In the genomic region with DNA sequence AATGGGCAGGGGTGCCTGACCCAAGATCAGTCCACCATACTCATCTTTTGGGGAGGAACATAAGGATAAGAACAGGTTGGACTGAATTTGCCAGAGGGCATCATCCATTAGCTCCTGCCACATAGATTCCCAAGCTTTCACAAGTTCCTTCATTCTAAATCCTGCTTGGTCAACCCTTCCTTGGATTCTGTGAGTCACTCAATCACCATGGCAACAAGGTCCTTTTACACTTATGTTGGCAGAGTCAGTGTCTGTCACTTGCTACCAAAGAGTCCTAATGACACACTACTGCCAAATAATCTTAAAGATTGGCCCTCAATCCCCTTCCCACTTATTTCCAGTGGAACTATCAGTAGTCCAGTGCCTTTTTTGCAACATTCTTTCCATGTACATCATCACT, we compare ENCODE assay signal across 12 cellular contexts. TPM values are rescaled to one million over a fixed set of nuclear protein-coding genes. Genes with fewer than 3 reads are reported as not detected.
DNase-seq lines count a peak whose midpoint lies in the region; TF ChIP-seq lines count a peak whose summit lies in the region.
"Had no signal": no experiment of that assay in that cellular context is flagged by ENCODE, and none has a peak within 500 bp of the region (broad histone marks: within the 10 kb centered on the region; RNA-seq: fewer than 3 reads in every experiment).

No MANE protein-coding gene starts in this region.

- no peaks in the 10 kb centered on the region for H3K4me1 ChIP-seq in CD8-positive, alpha-beta memory T cell (ENCODE audit: insufficient read depth, low read length)

- DNase-seq in COLO829 (ENCODE audit: low spot score), result peak; percentile 20
- DNase-seq in LHCN-M2 (ENCODE audit: low read depth), result peak; percentile 75
- peak; percentile 66 for DNase-seq in brain microvascular endothelial cell
- DNase-seq in kidney tubule cell (ENCODE audit: low spot score), result peak; percentile 86
- DNase-seq in CD8-positive, alpha-beta memory T cell, result no peak
- no peak for DNase-seq in lower leg skin (ENCODE audit: low spot score in 2 of 2)
- DNase-seq in activated gamma-delta T cell (lab: John Stamatoyannopoulos, UW), result no peak
- no peak for DNase-seq in NCI-H82 treated with DMSO at 0.1 percent for 48 hours (lab: John Stamatoyannopoulos, UW; ENCODE audit: unreplicated experiment)
- DNase-seq: COR-L47; naive thymus-derived CD8-positive, alpha-beta T cell; NCI-H2081; stimulated activated CD4-positive, alpha-beta T cell treated with anti-CD3 and anti-CD28 coated beads, Interleukin-4, amount 100 ng/mL, for 1 hour had no signal

- H3K9me3 Mint-ChIP-seq in CD8-positive, alpha-beta memory T cell, result no peaks in the 10 kb centered on the region
- H3K9me3 Mint-ChIP-seq: naive thymus-derived CD8-positive, alpha-beta T cell had no signal

- H3K4me1 Mint-ChIP-seq in CD8-positive, alpha-beta memory T cell, result peaks cover 7 to 16% (median 12%) of the 10 kb centered on the region in 3 donors

- H3K27me3 ChIP-seq in brain microvascular endothelial cell (replicated peaks), result no peaks in the 10 kb centered on the region
- no peaks in the 10 kb centered on the region for H3K27me3 ChIP-seq in CD8-positive, alpha-beta memory T cell (ENCODE audit: insufficient read depth, low read length, poor library complexity, severe bottlenecking)

- CTCF ChIA-PET in CD8-positive, alpha-beta memory T cell (lab: Charles Lee), result no interaction called here

- in situ Hi-C loops in brain microvascular endothelial cell (cut with HindIII; ENCODE audit: low pct_ligation_motif_present, low sequenced_read_pairs), result no loop called here

- POLR2A ChIA-PET in CD8-positive, alpha-beta memory T cell (lab: Charles Lee), result no interaction called here

- H3K36me3 ChIP-seq in brain microvascular endothelial cell (replicated peaks), result no peaks in the 10 kb centered on the region
- no peaks in the 10 kb centered on the region for H3K36me3 ChIP-seq in CD8-positive, alpha-beta memory T cell (ENCODE audit: insufficient read depth, low read length)

- no peak overlapping the region for H3K27ac Mint-ChIP-seq in CD8-positive, alpha-beta memory T cell
- H3K27ac Mint-ChIP-seq: naive thymus-derived CD8-positive, alpha-beta T cell had no signal

- no peak for TF ChIP-seq CTCF in brain microvascular endothelial cell (IDR thresholded peaks at IDR 0.05; ENCODE audit: low read depth, low read length, missing control alignments)
- TF ChIP-seq CTCF in lower leg skin (IDR thresholded peaks at IDR 0.05), result no peak

- peaks cover 17 to 33% of the 10 kb centered on the region in 2 donors for H3K27me3 Mint-ChIP-seq in CD8-positive, alpha-beta memory T cell

- no peak overlapping the region for H3K27ac ChIP-seq in brain microvascular endothelial cell
- no peak overlapping the region for H3K27ac ChIP-seq in CD8-positive, alpha-beta memory T cell (ENCODE audit: low read depth, low read length)

- TF ChIP-seq POLR2A in lower leg skin (IDR thresholded peaks at IDR 0.05), result no peak

- no peaks in the 10 kb centered on the region for H3K9me3 ChIP-seq in CD8-positive, alpha-beta memory T cell (ENCODE audit: low read length)

- H3K4me3 ChIP-seq in brain microvascular endothelial cell (ENCODE audit: low read depth, low read length) (no peak overlapping the region), lower leg skin (ENCODE audit: low read depth, poor library complexity, severe bottlenecking) (no peak overlapping the region)
- H3K4me3 ChIP-seq in CD8-positive, alpha-beta memory T cell (ENCODE audit: low read length), result no peak overlapping the region

- no peaks in the 10 kb centered on the region for H3K36me3 Mint-ChIP-seq in CD8-positive, alpha-beta memory T cell
- H3K36me3 Mint-ChIP-seq: naive thymus-derived CD8-positive, alpha-beta T cell had no signal

- H3K4me3 Mint-ChIP-seq in CD8-positive, alpha-beta memory T cell, result peak overlapping the region in 1 of 7 donors; percentile 65

- intact Hi-C loops in lower leg skin (cut with DNase I; ENCODE audit: low total_unique reads), result no loop called here

RNA-seq across cellular contexts. Expression of gene LGI1, which starts 5.0 kb away (rescaled TPM):
- not detected in 2 replicates for total RNA-seq in LHCN-M2 (2014; rRNA removed)
- polyA plus RNA-seq in LHCN-M2 (2012), result not detected
- not detected for total RNA-seq in CD8-positive, alpha-beta memory T cell
- polyA plus RNA-seq in CD8-positive, alpha-beta memory T cell, result not detected
- total RNA-seq in lower leg skin, result 1 to 10 TPM in 1 of 4 donors, not detected in 3; 2.8 TPM
- total RNA-seq: naive thymus-derived CD8-positive, alpha-beta T cell had no signal
- polyA plus RNA-seq: naive thymus-derived CD8-positive, alpha-beta T cell had no signal

RNA-seq across cellular contexts. Expression of gene FRA10AC1, which starts 50.4 kb away (rescaled TPM):
- total RNA-seq in LHCN-M2 (2014; rRNA removed), result 6.9 and 7.7 TPM in 2 replicates
- polyA plus RNA-seq in LHCN-M2 (2012), result 6.0 TPM
- 10 to 100 TPM in 1 of 2 experiments, 1 to 10 TPM in 1; 9.8 to 12.7 TPM for total RNA-seq in CD8-positive, alpha-beta memory T cell
- polyA plus RNA-seq in CD8-positive, alpha-beta memory T cell, result 7.8 TPM
- total RNA-seq in lower leg skin, result 10 to 100 TPM in 2 of 4 donors, 1 to 10 TPM in 2; 6.8 to 25.0 (median 11.5) TPM

Comparison
In these comparisons a context has a peak if more than half of its experiments do, and no peak if none do; other contexts are left out.
1. DNase-seq: peak in COLO829 (single experiment), LHCN-M2 (single experiment), brain microvascular endothelial cell (single experiment) and kidney tubule cell (single experiment); none in CD8-positive, alpha-beta memory T cell (0 of 5), lower leg skin (0 of 2), activated gamma-delta T cell (single experiment) and NCI-H82 treated with DMSO at 0.1 percent for 48 hours (single experiment).